ENCODE assay signal across 8 cellular contexts in genomic region chr18:832085-832681, GRCh38. TPM values are rescaled to one million over a fixed set of nuclear protein-coding genes. Genes with fewer than 3 reads are reported as not detected.
DNase-seq lines count a peak whose midpoint lies in the region; ATAC-seq and TF ChIP-seq lines count a peak whose summit lies in the region.

No MANE protein-coding gene starts in this region.

- no peak for ATAC-seq in GM19455 (IDR thresholded peaks at IDR 0.05; ENCODE audit: unreplicated experiment)
- ATAC-seq in HG03139 (IDR thresholded peaks at IDR 0.05; ENCODE audit: unreplicated experiment): no peak
- no peak for ATAC-seq in HG02938 (IDR thresholded peaks at IDR 0.05; ENCODE audit: unreplicated experiment)

- DNase-seq in stimulated activated CD4-positive, alpha-beta T cell treated with anti-CD3 and anti-CD28 coated beads, Interleukin-4, amount 100 ng/mL, for 4 hours: peak; percentile 3 to 34
- no peak for DNase-seq in stimulated activated CD4-positive, alpha-beta T cell treated with anti-CD3 and anti-CD28 coated beads, Interleukin-4, amount 100 ng/mL, for 1 hour
- DNase-seq in SHP77 (lab: John Stamatoyannopoulos, UW) (peak; percentile 81 to 91), glutamatergic neuron (peak; percentile 35)
- DNase-seq in activated CD4-positive, CD25-positive, alpha-beta regulatory T cell treated with anti-CD3 and anti-CD28 coated beads, Interleukin-2, amount 50 U/mL, for 72 hours: no peak

- H3K27me3 Mint-ChIP-seq in glutamatergic neuron (ENCODE audit: unreplicated experiment): no peaks in the 10 kb centered on the region

- no peaks in the 10 kb centered on the region for H3K9me3 Mint-ChIP-seq in glutamatergic neuron (ENCODE audit: unreplicated experiment)

- TF ChIP-seq CTCF in glutamatergic neuron (IDR thresholded peaks at IDR 0.05; ENCODE audit: partially characterized antibody, unreplicated experiment): no peak

- H3K4me3 Mint-ChIP-seq in glutamatergic neuron (ENCODE audit: unreplicated experiment): no peak overlapping the region

- no peaks in the 10 kb centered on the region for H3K36me3 Mint-ChIP-seq in glutamatergic neuron (ENCODE audit: unreplicated experiment)

- H3K27ac Mint-ChIP-seq in glutamatergic neuron (ENCODE audit: unreplicated experiment): no peak overlapping the region

- H3K4me1 Mint-ChIP-seq in glutamatergic neuron (ENCODE audit: low read depth, unreplicated experiment): peaks cover 7% of the 10 kb centered on the region

RNA-seq across cellular contexts. Expression of gene YES1, which starts 20.1 kb away (rescaled TPM):
- 17.1 TPM for total RNA-seq in glutamatergic neuron (ENCODE audit: unreplicated experiment)

Comparison
In these comparisons a context has a peak if more than half of its experiments do, and no peak if none do; other contexts are left out.
1. DNase-seq: peak in stimulated activated CD4-positive, alpha-beta T cell treated with anti-CD3 and anti-CD28 coated beads, Interleukin-4, amount 100 ng/mL, for 4 hours (2 of 2), SHP77 (2 of 2) and glutamatergic neuron (single experiment); none in stimulated activated CD4-positive, alpha-beta T cell treated with anti-CD3 and anti-CD28 coated beads, Interleukin-4, amount 100 ng/mL, for 1 hour (single experiment) and activated CD4-positive, CD25-positive, alpha-beta regulatory T cell treated with anti-CD3 and anti-CD28 coated beads, Interleukin-2, amount 50 U/mL, for 72 hours (single experiment).